In the genomic region with DNA sequence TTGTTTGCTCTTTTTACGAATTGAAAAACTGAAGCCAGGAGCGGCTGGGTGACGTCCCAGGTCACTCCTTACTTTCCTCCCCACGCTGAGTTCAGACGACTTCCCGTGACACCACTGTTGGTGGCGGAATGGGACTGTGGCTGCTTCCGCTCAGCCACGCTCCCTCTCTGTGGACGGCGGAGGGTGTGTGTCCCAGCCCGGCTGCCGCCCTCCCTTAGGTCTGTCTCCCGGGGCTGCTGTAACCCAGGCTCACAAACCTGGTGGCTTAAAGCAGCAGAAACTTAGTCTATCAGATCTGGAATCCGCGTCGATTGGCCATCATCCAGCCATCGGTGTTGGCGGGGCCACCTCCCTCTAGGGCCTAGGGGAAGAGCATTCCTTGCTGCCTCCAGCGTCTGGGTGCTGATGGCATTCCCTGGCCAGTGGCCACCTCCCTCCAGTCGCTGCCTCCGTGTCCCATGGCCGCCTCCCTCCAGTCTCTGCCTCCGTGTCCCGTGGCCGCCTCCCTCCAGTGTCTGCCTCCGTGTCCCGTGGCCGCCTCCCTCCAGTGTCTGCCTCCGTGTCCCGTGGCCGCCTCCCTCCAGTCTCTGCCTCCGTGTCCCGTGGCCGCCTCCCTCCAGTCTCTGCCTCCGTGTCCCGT, we compare ENCODE assay signal across 1 cellular context.
TF ChIP-seq lines count a peak whose summit lies in the region.

No MANE protein-coding gene starts in this region.

TF ChIP-seq in K562, 482 proteins besides CTCF, POLR2A, EP300 and RAD21:
- TF ChIP-seq ZNF551 (CRISPR knock-in tag; IDR thresholded peaks at IDR 0.05) (no peak), ZNF134 (CRISPR knock-in tag; conservative IDR thresholded peaks at IDR 0.05) (no peak), ZNF830 (CRISPR knock-in tag; IDR thresholded peaks at IDR 0.05) (no peak)
- TF ChIP-seq, protein P1, sequence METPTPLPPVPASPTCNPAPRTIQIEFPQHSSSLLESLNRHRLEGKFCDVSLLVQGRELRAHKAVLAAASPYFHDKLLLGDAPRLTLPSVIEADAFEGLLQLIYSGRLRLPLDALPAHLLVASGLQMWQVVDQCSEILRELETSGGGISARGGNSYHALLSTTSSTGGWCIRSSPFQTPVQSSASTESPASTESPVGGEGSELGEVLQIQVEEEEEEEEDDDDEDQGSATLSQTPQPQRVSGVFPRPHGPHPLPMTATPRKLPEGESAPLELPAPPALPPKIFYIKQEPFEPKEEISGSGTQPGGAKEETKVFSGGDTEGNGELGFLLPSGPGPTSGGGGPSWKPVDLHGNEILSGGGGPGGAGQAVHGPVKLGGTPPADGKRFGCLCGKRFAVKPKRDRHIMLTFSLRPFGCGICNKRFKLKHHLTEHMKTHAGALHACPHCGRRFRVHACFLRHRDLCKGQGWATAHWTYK (CRISPR knock-in tag; IDR thresholded peaks at IDR 0.05): peak; percentile 70; the same call in 1 of the 2 replicates
- TF ChIP-seq, protein P2, sequence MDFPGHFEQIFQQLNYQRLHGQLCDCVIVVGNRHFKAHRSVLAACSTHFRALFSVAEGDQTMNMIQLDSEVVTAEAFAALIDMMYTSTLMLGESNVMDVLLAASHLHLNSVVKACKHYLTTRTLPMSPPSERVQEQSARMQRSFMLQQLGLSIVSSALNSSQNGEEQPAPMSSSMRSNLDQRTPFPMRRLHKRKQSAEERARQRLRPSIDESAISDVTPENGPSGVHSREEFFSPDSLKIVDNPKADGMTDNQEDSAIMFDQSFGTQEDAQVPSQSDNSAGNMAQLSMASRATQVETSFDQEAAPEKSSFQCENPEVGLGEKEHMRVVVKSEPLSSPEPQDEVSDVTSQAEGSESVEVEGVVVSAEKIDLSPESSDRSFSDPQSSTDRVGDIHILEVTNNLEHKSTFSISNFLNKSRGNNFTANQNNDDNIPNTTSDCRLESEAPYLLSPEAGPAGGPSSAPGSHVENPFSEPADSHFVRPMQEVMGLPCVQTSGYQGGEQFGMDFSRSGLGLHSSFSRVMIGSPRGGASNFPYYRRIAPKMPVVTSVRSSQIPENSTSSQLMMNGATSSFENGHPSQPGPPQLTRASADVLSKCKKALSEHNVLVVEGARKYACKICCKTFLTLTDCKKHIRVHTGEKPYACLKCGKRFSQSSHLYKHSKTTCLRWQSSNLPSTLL (IDR thresholded peaks at IDR 0.05): no peak
- TF ChIP-seq, protein P3, sequence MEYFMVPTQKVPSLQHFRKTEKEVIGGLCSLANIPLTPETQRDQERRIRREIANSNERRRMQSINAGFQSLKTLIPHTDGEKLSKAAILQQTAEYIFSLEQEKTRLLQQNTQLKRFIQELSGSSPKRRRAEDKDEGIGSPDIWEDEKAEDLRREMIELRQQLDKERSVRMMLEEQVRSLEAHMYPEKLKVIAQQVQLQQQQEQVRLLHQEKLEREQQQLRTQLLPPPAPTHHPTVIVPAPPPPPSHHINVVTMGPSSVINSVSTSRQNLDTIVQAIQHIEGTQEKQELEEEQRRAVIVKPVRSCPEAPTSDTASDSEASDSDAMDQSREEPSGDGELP (CRISPR knock-in tag; IDR thresholded peaks at IDR 0.05; ENCODE audit: borderline replicate concordance): no peak
TF ChIP-seq in K562: peak in this region for 1.
